Comparison of ENCODE assay signal across 23 cellular contexts in genomic region chr2:747774-748351, GRCh38.
"Had no signal": no experiment of that assay in that cellular context is flagged by ENCODE, and none has a peak within 500 bp of the region (broad histone marks: within the 10 kb centered on the region; RNA-seq: fewer than 3 reads in every experiment).

No MANE protein-coding gene starts in this region.

- H3K36me3 ChIP-seq: esophagus squamous epithelium, gastroesophageal sphincter, left ventricle myocardium inferior, lower lobe of right lung, neutrophil, ovary, right atrium auricular region had no signal

- H3K27me3 ChIP-seq: ovary, right atrium auricular region had no signal

- H3K4me3 ChIP-seq: esophagus squamous epithelium, gastroesophageal sphincter, left ventricle myocardium inferior, lower lobe of right lung, ovary, right atrium auricular region, smooth muscle cell had no signal

- ATAC-seq: gastroesophageal sphincter, left cardiac atrium, lower lobe of right lung had no signal

- H3K9me3 ChIP-seq: esophagus squamous epithelium, gastroesophageal sphincter, lower lobe of right lung, neutrophil, ovary, right atrium auricular region had no signal

- H3K4me2 ChIP-seq: smooth muscle cell had no signal

- FAIRE-seq: endometrium, kidney, urothelium cell line had no signal

- H3K4me1 Mint-ChIP-seq: immature natural killer cell, memory B cell, mesothelial cell of epicardium, nephron had no signal

- H3K36me3 Mint-ChIP-seq: immature natural killer cell had no signal

- H3K4me3 Mint-ChIP-seq: immature natural killer cell, memory B cell, mesothelial cell of epicardium, nephron, type B pancreatic cell had no signal

- DNase-seq: cortex of kidney; effector memory CD4-positive, alpha-beta T cell; esophagus squamous epithelium; foreskin fibroblast; immature natural killer cell; kidney; left cardiac atrium; left ventricle myocardium inferior; lower lobe of right lung; ovary; stimulated activated CD4-positive, alpha-beta T cell treated with anti-CD3 and anti-CD28 coated beads, Interleukin-2, amount 100 ng/mL, for 48 hours; stimulated activated naive CD4-positive, alpha-beta T cell treated with Interleukin-2 at 50 U/mL for 16 hours had no signal

- H3K4me1 ChIP-seq: esophagus squamous epithelium, gastroesophageal sphincter, left ventricle myocardium inferior, lower lobe of right lung, right atrium auricular region had no signal

- H3K27ac ChIP-seq: epithelial cell of prostate, esophagus squamous epithelium, gastroesophageal sphincter, left ventricle myocardium inferior, lower lobe of right lung, neutrophil, ovary, right atrium auricular region had no signal

- H3K27ac Mint-ChIP-seq: immature natural killer cell, memory B cell, mesothelial cell of epicardium, type B pancreatic cell had no signal
